Comparison of ENCODE assay signal across 8 cellular contexts in the genomic region with DNA sequence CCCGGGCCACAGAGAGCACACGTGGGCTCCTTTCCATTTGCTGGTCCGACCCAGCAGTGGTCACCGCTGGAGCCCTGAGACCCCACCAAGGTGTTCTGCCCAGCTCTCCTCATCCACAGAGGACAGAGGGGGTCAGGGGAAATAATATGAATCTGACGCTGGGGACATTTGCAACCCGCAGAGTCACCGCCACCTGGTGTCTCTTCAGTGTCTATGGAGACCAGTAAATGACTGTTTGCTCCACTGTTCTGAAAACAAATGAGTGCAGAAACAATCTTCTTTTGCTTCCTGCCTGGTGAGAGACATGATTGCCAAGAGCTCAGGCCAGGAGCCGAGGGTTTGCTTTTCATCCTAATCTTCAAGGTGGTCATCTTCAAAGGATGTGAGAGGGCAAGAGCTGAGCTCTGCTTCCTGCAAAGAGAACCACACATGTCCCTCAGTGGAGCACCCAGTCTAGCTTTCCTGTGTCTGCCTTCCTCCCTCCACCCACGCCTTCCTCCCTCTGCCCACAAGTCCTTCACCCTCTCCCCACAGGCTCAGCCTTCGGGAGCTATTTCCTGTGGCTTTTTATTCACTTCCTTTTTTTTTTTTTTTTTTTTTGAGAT. TPM values are rescaled to one million over a fixed set of nuclear protein-coding genes. Genes with fewer than 3 reads are reported as not detected.
DNase-seq lines count a peak whose midpoint lies in the region; ATAC-seq and TF ChIP-seq lines count a peak whose summit lies in the region.

No MANE protein-coding gene starts in this region.

- H3K36me3 Mint-ChIP-seq in activated naive CD8-positive, alpha-beta T cell: no peaks in the 10 kb centered on the region

- peaks cover 40% of the 10 kb centered on the region for H3K4me1 Mint-ChIP-seq in activated naive CD8-positive, alpha-beta T cell (ENCODE audit: low read depth)

- intact Hi-C loops in mucosa of descending colon (cut with DNase I, micrococcal nuclease): no loop called here

- no peak for TF ChIP-seq CTCF in mucosa of descending colon (IDR thresholded peaks at IDR 0.05)

- no peaks in the 10 kb centered on the region for H3K36me3 ChIP-seq in mucosa of descending colon (ENCODE audit: low read depth)

- no peaks in the 10 kb centered on the region for H3K27me3 Mint-ChIP-seq in activated naive CD8-positive, alpha-beta T cell

- peak overlapping the region; percentile 69 for H3K4me3 Mint-ChIP-seq in activated naive CD8-positive, alpha-beta T cell

- no peaks in the 10 kb centered on the region for H3K9me3 Mint-ChIP-seq in activated naive CD8-positive, alpha-beta T cell (ENCODE audit: low read depth)

- H3K27ac Mint-ChIP-seq in activated naive CD8-positive, alpha-beta T cell: peak overlapping the region; percentile 89

- peak in 9 of 14 donors; percentile 4 to 54 (median 32) for DNase-seq in C1 segment of cervical spinal cord (lab: John Stamatoyannopoulos, UW)
- DNase-seq in H4 (ENCODE audit: low spot score): peak; percentile 80
- peak; percentile 73 for DNase-seq in RPMI8226
- peak in 2 of 3 donors; percentile 35 to 65 for DNase-seq in mucosa of descending colon
- no peak for DNase-seq in mesenteric fat pad (ENCODE audit: low spot score)
- no peak for DNase-seq in middle frontal gyrus (ENCODE audit: extremely low spot score, low spot score)

- peaks cover 16% of the 10 kb centered on the region for H3K4me1 ChIP-seq in mucosa of descending colon (ENCODE audit: low read depth)

- ATAC-seq in mucosa of descending colon (no peak), GM18511 (IDR thresholded peaks at IDR 0.05; ENCODE audit: unreplicated experiment) (no peak)

- H3K4me3 ChIP-seq in mucosa of descending colon: no peak overlapping the region

- H3K9me3 ChIP-seq in mucosa of descending colon: no peaks in the 10 kb centered on the region

RNA-seq across cellular contexts. Expression of gene KLHDC4, which starts 14.7 kb away (rescaled TPM):
- 14.7 and 18.4 TPM in 2 replicates for total RNA-seq in H4 (2014; rRNA removed; shearing (Covaris generic))
- total RNA-seq in mucosa of descending colon: 10 to 100 TPM; 41.6 to 67.7 (median 46.4) TPM
- total RNA-seq in mesenteric fat pad: 39.9 TPM

Comparison
In these comparisons a context has a peak if more than half of its experiments do, and no peak if none do; other contexts are left out.
1. DNase-seq: peak in C1 segment of cervical spinal cord (9 of 14), H4 (single experiment), RPMI8226 (single experiment) and mucosa of descending colon (2 of 3); none in mesenteric fat pad (single experiment) and middle frontal gyrus (single experiment).